ENCODE assay signal across 1 cellular context in genomic region chr1:8003431-8004112, GRCh38.
TF ChIP-seq lines count a peak whose summit lies in the region.

No MANE protein-coding gene starts in this region.

TF ChIP-seq in H1, 55 proteins besides CTCF, POLR2A, EP300 and RAD21:
- TF ChIP-seq MAFK (IDR thresholded peaks at IDR 0.05; ENCODE audit: low read depth, low read length), result no peak
- TF ChIP-seq SIRT6 (IDR thresholded peaks at IDR 0.05; ENCODE audit: low read length), result no peak
- TF ChIP-seq YY1 (IDR thresholded peaks at IDR 0.05; ENCODE audit: low read depth, low read length), result no peak
- no peak for TF ChIP-seq ATF2 (IDR thresholded peaks at IDR 0.05; ENCODE audit: low read length)
- no peak for TF ChIP-seq SIN3A (conservative IDR thresholded peaks at IDR 0.05 in 1 of 2, IDR thresholded peaks at IDR 0.05 in 1 of 2; ENCODE audit: low read depth in 1 of 2, low read length in 2 of 2)
- TF ChIP-seq MAX (IDR thresholded peaks at IDR 0.05), result no peak
